ENCODE assay signal across 1 cellular context in the genomic region with DNA sequence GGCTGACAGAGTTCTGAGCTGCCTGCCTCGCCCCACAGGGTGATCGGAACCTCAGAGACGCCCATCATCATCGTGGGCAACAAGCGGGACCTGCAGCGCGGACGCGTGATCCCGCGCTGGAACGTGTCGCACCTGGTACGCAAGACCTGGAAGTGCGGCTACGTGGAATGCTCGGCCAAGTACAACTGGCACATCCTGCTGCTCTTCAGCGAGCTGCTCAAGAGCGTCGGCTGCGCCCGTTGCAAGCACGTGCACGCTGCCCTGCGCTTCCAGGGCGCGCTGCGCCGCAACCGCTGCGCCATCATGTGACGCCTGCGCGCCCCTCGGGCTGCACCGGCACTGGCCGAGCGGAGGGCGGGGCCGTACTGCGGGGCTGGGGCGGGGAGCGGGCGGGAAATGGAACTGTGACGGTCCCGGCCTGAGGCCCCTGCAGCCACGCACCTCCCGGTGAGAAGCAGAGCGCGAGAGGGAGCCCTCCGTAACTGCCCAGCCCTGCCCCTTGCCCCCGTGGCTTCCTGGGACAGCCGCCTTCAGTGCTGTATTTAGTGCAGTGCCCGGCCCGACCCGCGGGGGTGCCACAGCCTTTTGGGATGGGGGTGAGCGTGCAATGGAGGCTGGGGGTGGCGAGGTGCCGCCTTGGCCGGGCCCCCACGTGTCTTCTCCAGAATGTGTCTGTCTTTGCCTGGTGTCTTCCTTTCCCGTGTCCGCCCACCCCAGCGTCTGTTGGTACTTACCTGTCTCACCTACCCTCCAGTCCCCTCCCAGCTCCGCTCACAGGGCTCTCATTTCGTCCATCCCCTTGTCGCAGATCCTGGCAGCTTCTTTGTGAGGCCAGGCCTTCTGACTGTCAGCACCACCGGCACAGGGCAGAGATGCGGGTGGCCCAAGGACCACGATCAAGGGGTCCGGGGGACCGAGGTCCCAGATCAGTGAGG.
TF ChIP-seq lines count a peak whose summit lies in the region.

No MANE protein-coding gene starts in this region.

TF ChIP-seq in WTC11, 78 proteins besides CTCF, POLR2A, EP300 and RAD21 (continued from another document and continues in another):
- TF ChIP-seq, protein P1, sequence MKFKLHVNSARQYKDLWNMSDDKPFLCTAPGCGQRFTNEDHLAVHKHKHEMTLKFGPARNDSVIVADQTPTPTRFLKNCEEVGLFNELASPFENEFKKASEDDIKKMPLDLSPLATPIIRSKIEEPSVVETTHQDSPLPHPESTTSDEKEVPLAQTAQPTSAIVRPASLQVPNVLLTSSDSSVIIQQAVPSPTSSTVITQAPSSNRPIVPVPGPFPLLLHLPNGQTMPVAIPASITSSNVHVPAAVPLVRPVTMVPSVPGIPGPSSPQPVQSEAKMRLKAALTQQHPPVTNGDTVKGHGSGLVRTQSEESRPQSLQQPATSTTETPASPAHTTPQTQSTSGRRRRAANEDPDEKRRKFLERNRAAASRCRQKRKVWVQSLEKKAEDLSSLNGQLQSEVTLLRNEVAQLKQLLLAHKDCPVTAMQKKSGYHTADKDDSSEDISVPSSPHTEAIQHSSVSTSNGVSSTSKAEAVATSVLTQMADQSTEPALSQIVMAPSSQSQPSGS (CRISPR knock-in tag; IDR thresholded peaks at IDR 0.05; ENCODE audit: borderline replicate concordance, low read depth) = peak; percentile 91; the same call in 1 of the 2 replicates
- TF ChIP-seq CREM (CRISPR knock-in tag; IDR thresholded peaks at IDR 0.05) (peak; percentile 77; the same call in 1 of the 2 replicates), GABPB1 (CRISPR knock-in tag; IDR thresholded peaks at IDR 0.05) (no peak), ZNF263 (CRISPR knock-in tag; IDR thresholded peaks at IDR 0.05; ENCODE audit: low read depth) (no peak), ZNF232 (CRISPR knock-in tag; IDR thresholded peaks at IDR 0.05) (peak; percentile 98), ZNF423 (CRISPR knock-in tag; IDR thresholded peaks at IDR 0.05) (no peak), TP53 (CRISPR knock-in tag; IDR thresholded peaks at IDR 0.05) (peak; percentile 99), EMX1 (CRISPR knock-in tag; IDR thresholded peaks at IDR 0.05) (no peak), FOXP1 (CRISPR knock-in tag; IDR thresholded peaks at IDR 0.05; ENCODE audit: borderline replicate concordance) (peak; percentile 99), ZBTB21 (CRISPR knock-in tag; IDR thresholded peaks at IDR 0.05; ENCODE audit: borderline replicate concordance) (peak; percentile 98), KAT7 (CRISPR knock-in tag; IDR thresholded peaks at IDR 0.05; ENCODE audit: borderline replicate concordance) (peak; percentile 93), ATF1 (CRISPR knock-in tag; IDR thresholded peaks at IDR 0.05) (no peak), MYBL2 (CRISPR knock-in tag; IDR thresholded peaks at IDR 0.05) (peak; percentile 98), TEAD4 (CRISPR knock-in tag; IDR thresholded peaks at IDR 0.05) (0 out of 2 replicates have a peak, but pooled peaks have one; percentile 69), CREB1 (CRISPR knock-in tag; IDR thresholded peaks at IDR 0.05) (peak; percentile 93; the same call in 1 of the 2 replicates), CBFB (CRISPR knock-in tag; IDR thresholded peaks at IDR 0.05; ENCODE audit: low read depth) (peak; percentile 97), HMGA2 (CRISPR knock-in tag; IDR thresholded peaks at IDR 0.05) (no peak), MXD4 (CRISPR knock-in tag; IDR thresholded peaks at IDR 0.05; ENCODE audit: borderline replicate concordance) (no peak), ETV6 (CRISPR knock-in tag; IDR thresholded peaks at IDR 0.05) (peak; percentile 98), ZNF416 (CRISPR knock-in tag; IDR thresholded peaks at IDR 0.05) (no peak)
- TF ChIP-seq, protein P2, sequence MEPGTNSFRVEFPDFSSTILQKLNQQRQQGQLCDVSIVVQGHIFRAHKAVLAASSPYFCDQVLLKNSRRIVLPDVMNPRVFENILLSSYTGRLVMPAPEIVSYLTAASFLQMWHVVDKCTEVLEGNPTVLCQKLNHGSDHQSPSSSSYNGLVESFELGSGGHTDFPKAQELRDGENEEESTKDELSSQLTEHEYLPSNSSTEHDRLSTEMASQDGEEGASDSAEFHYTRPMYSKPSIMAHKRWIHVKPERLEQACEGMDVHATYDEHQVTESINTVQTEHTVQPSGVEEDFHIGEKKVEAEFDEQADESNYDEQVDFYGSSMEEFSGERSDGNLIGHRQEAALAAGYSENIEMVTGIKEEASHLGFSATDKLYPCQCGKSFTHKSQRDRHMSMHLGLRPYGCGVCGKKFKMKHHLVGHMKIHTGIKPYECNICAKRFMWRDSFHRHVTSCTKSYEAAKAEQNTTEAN (CRISPR knock-in tag; IDR thresholded peaks at IDR 0.05) = peak; percentile 98
- TF ChIP-seq, protein P3, sequence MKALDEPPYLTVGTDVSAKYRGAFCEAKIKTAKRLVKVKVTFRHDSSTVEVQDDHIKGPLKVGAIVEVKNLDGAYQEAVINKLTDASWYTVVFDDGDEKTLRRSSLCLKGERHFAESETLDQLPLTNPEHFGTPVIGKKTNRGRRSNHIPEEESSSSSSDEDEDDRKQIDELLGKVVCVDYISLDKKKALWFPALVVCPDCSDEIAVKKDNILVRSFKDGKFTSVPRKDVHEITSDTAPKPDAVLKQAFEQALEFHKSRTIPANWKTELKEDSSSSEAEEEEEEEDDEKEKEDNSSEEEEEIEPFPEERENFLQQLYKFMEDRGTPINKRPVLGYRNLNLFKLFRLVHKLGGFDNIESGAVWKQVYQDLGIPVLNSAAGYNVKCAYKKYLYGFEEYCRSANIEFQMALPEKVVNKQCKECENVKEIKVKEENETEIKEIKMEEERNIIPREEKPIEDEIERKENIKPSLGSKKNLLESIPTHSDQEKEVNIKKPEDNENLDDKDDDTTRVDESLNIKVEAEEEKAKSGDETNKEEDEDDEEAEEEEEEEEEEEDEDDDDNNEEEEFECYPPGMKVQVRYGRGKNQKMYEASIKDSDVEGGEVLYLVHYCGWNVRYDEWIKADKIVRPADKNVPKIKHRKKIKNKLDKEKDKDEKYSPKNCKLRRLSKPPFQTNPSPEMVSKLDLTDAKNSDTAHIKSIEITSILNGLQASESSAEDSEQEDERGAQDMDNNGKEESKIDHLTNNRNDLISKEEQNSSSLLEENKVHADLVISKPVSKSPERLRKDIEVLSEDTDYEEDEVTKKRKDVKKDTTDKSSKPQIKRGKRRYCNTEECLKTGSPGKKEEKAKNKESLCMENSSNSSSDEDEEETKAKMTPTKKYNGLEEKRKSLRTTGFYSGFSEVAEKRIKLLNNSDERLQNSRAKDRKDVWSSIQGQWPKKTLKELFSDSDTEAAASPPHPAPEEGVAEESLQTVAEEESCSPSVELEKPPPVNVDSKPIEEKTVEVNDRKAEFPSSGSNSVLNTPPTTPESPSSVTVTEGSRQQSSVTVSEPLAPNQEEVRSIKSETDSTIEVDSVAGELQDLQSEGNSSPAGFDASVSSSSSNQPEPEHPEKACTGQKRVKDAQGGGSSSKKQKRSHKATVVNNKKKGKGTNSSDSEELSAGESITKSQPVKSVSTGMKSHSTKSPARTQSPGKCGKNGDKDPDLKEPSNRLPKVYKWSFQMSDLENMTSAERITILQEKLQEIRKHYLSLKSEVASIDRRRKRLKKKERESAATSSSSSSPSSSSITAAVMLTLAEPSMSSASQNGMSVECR (CRISPR knock-in tag; IDR thresholded peaks at IDR 0.05; ENCODE audit: borderline replicate concordance) = peak; percentile 96
- TF ChIP-seq, protein P4, sequence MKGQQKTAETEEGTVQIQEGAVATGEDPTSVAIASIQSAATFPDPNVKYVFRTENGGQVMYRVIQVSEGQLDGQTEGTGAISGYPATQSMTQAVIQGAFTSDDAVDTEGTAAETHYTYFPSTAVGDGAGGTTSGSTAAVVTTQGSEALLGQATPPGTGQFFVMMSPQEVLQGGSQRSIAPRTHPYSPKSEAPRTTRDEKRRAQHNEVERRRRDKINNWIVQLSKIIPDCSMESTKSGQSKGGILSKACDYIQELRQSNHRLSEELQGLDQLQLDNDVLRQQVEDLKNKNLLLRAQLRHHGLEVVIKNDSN (CRISPR knock-in tag; IDR thresholded peaks at IDR 0.05) = peak; percentile 95
- TF ChIP-seq, protein P5, sequence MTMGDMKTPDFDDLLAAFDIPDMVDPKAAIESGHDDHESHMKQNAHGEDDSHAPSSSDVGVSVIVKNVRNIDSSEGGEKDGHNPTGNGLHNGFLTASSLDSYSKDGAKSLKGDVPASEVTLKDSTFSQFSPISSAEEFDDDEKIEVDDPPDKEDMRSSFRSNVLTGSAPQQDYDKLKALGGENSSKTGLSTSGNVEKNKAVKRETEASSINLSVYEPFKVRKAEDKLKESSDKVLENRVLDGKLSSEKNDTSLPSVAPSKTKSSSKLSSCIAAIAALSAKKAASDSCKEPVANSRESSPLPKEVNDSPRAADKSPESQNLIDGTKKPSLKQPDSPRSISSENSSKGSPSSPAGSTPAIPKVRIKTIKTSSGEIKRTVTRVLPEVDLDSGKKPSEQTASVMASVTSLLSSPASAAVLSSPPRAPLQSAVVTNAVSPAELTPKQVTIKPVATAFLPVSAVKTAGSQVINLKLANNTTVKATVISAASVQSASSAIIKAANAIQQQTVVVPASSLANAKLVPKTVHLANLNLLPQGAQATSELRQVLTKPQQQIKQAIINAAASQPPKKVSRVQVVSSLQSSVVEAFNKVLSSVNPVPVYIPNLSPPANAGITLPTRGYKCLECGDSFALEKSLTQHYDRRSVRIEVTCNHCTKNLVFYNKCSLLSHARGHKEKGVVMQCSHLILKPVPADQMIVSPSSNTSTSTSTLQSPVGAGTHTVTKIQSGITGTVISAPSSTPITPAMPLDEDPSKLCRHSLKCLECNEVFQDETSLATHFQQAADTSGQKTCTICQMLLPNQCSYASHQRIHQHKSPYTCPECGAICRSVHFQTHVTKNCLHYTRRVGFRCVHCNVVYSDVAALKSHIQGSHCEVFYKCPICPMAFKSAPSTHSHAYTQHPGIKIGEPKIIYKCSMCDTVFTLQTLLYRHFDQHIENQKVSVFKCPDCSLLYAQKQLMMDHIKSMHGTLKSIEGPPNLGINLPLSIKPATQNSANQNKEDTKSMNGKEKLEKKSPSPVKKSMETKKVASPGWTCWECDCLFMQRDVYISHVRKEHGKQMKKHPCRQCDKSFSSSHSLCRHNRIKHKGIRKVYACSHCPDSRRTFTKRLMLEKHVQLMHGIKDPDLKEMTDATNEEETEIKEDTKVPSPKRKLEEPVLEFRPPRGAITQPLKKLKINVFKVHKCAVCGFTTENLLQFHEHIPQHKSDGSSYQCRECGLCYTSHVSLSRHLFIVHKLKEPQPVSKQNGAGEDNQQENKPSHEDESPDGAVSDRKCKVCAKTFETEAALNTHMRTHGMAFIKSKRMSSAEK (CRISPR knock-in tag; IDR thresholded peaks at IDR 0.05; ENCODE audit: borderline replicate concordance) = 0 out of 2 replicates have a peak, but pooled peaks have one; percentile 49
- TF ChIP-seq, protein P6, sequence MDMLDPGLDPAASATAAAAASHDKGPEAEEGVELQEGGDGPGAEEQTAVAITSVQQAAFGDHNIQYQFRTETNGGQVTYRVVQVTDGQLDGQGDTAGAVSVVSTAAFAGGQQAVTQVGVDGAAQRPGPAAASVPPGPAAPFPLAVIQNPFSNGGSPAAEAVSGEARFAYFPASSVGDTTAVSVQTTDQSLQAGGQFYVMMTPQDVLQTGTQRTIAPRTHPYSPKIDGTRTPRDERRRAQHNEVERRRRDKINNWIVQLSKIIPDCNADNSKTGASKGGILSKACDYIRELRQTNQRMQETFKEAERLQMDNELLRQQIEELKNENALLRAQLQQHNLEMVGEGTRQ (CRISPR knock-in tag; IDR thresholded peaks at IDR 0.05) = peak; percentile 94
- TF ChIP-seq, protein P7, sequence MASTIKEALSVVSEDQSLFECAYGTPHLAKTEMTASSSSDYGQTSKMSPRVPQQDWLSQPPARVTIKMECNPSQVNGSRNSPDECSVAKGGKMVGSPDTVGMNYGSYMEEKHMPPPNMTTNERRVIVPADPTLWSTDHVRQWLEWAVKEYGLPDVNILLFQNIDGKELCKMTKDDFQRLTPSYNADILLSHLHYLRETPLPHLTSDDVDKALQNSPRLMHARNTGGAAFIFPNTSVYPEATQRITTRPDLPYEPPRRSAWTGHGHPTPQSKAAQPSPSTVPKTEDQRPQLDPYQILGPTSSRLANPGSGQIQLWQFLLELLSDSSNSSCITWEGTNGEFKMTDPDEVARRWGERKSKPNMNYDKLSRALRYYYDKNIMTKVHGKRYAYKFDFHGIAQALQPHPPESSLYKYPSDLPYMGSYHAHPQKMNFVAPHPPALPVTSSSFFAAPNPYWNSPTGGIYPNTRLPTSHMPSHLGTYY (CRISPR knock-in tag; IDR thresholded peaks at IDR 0.05) = no peak
- TF ChIP-seq, protein P8, sequence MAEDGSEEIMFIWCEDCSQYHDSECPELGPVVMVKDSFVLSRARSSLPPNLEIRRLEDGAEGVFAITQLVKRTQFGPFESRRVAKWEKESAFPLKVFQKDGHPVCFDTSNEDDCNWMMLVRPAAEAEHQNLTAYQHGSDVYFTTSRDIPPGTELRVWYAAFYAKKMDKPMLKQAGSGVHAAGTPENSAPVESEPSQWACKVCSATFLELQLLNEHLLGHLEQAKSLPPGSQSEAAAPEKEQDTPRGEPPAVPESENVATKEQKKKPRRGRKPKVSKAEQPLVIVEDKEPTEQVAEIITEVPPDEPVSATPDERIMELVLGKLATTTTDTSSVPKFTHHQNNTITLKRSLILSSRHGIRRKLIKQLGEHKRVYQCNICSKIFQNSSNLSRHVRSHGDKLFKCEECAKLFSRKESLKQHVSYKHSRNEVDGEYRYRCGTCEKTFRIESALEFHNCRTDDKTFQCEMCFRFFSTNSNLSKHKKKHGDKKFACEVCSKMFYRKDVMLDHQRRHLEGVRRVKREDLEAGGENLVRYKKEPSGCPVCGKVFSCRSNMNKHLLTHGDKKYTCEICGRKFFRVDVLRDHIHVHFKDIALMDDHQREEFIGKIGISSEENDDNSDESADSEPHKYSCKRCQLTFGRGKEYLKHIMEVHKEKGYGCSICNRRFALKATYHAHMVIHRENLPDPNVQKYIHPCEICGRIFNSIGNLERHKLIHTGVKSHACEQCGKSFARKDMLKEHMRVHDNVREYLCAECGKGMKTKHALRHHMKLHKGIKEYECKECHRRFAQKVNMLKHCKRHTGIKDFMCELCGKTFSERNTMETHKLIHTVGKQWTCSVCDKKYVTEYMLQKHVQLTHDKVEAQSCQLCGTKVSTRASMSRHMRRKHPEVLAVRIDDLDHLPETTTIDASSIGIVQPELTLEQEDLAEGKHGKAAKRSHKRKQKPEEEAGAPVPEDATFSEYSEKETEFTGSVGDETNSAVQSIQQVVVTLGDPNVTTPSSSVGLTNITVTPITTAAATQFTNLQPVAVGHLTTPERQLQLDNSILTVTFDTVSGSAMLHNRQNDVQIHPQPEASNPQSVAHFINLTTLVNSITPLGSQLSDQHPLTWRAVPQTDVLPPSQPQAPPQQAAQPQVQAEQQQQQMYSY (CRISPR knock-in tag; IDR thresholded peaks at IDR 0.05) = 0 out of 2 replicates have a peak, but pooled peaks have one; percentile 56
- TF ChIP-seq, protein P9, sequence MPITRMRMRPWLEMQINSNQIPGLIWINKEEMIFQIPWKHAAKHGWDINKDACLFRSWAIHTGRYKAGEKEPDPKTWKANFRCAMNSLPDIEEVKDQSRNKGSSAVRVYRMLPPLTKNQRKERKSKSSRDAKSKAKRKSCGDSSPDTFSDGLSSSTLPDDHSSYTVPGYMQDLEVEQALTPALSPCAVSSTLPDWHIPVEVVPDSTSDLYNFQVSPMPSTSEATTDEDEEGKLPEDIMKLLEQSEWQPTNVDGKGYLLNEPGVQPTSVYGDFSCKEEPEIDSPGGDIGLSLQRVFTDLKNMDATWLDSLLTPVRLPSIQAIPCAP (CRISPR knock-in tag; IDR thresholded peaks at IDR 0.05) = peak; percentile 94; the same call in 1 of the 2 replicates
